In genomic region chr16:83809092-83809491, GRCh38 we compare ENCODE assay signal across 9 cellular contexts. TPM values are rescaled to one million over a fixed set of nuclear protein-coding genes. Genes with fewer than 3 reads are reported as not detected.
A peak's percentile ranks its signal among the peaks of the same experiment; 100 is the strongest.
DNase-seq lines count a peak whose midpoint lies in the region; ATAC-seq, FAIRE-seq and TF ChIP-seq lines count a peak whose summit lies in the region.
"Had no signal": no experiment of that assay in that cellular context is flagged by ENCODE, and none has a peak within 500 bp of the region (broad histone marks: within the 10 kb centered on the region; RNA-seq: fewer than 3 reads in every experiment).

No MANE protein-coding gene starts in this region.

- H3K4me3 ChIP-seq in SK-N-SH (ENCODE audit: low read depth in 2 of 2, low read length in 1 of 2), result peak overlapping the region; percentile 90 to 95
- H3K4me3 ChIP-seq in kidney (ENCODE audit: low read length in 2 of 2), result peak overlapping the region; percentile 84 to 86

- peak overlapping the region; percentile 83 for H3K9ac ChIP-seq in SK-N-SH
- peak overlapping the region; percentile 77 to 90 for H3K9ac ChIP-seq in kidney (ENCODE audit: low read length in 2 of 2)

- peaks cover 9% of the 10 kb centered on the region for H3F3A ChIP-seq in SK-N-SH (replicated peaks; ENCODE audit: insufficient read depth)

- TF ChIP-seq RAD21 in SK-N-SH (IDR thresholded peaks at IDR 0.05; ENCODE audit: low read length), result no peak

- intact Hi-C loops in kidney (cut with DNase I), result no loop called here

- peak overlapping the region in 1 of 2 experiments; percentile 62; a peak in 1 of 4 replicates for H3K27ac ChIP-seq in SK-N-SH (ENCODE audit: low read depth in 2 of 2, low read length in 1 of 2)
- no peak overlapping the region for H3K27ac ChIP-seq in kidney (ENCODE audit: low read depth in 2 of 2, low read length in 2 of 2)

- WGBS in SK-N-SH (ENCODE audit: low lambda C conversion rate), result 70% methylated on average over 13 of the region's 13 CpGs

- H3K4me3 Mint-ChIP-seq in stimulated activated naive CD8-positive, alpha-beta T cell treated with anti-CD3 and anti-CD28 coated beads, Interleukin-15, amount 100 ng/mL, for 72 hours, result peak overlapping the region; percentile 92 to 99

- no peaks in the 10 kb centered on the region; the same call in 1 of the 2 replicates for H4K20me1 ChIP-seq in SK-N-SH (ENCODE audit: insufficient read depth)

- no peaks in the 10 kb centered on the region for H3K27me3 ChIP-seq in SK-N-SH (ENCODE audit: insufficient read depth)

- no peaks in the 10 kb centered on the region for H3K27me3 Mint-ChIP-seq in stimulated activated naive CD8-positive, alpha-beta T cell treated with anti-CD3 and anti-CD28 coated beads, Interleukin-15, amount 100 ng/mL, for 72 hours

- no peak overlapping the region for H2AFZ ChIP-seq in SK-N-SH (ENCODE audit: low read depth)

- peaks cover 45% of the 10 kb centered on the region for H3K79me2 ChIP-seq in SK-N-SH (ENCODE audit: insufficient read depth)

- CTCF ChIA-PET in SK-N-SH (lab: Yijun Ruan, JAX), result interaction anchor here (0.9 to 1.9 kb wide), 2 partner anchors 16 to 77 kb away, joined by 4 to 5 read pairs; no protein-coding TSS in a partner anchor

- H3K9me3 Mint-ChIP-seq in activated naive CD4-positive, alpha-beta T cell treated with anti-CD3 and anti-CD28 coated beads, Interleukin-2, amount 50 U/mL, for 72 hours, result peaks cover 0 to 10% of the 10 kb centered on the region in 2 donors
- peaks cover 0 to 7% of the 10 kb centered on the region in 2 donors for H3K9me3 Mint-ChIP-seq in stimulated activated naive CD8-positive, alpha-beta T cell treated with anti-CD3 and anti-CD28 coated beads, Interleukin-15, amount 100 ng/mL, for 72 hours

- TF ChIP-seq CTCF in SK-N-SH (IDR thresholded peaks at IDR 0.05) (no peak), kidney (IDR thresholded peaks at IDR 0.05; ENCODE audit: borderline replicate concordance, extremely low read depth, insufficient read depth) (no peak)

- peaks cover 27 to 41% of the 10 kb centered on the region in 2 experiments for H3K36me3 ChIP-seq in SK-N-SH (replicated peaks in 1 of 2; ENCODE audit: control insufficient read depth in 1 of 2, insufficient read depth in 2 of 2, low read length in 1 of 2)
- H3K36me3 ChIP-seq in kidney (ENCODE audit: control insufficient read depth in 1 of 2, insufficient read depth in 2 of 2, low read length in 2 of 2), result peaks cover 2 to 14% of the 10 kb centered on the region in 2 donors

- peaks cover 52% of the 10 kb centered on the region for H3K4me1 Mint-ChIP-seq in stimulated activated naive CD8-positive, alpha-beta T cell treated with anti-CD3 and anti-CD28 coated beads, Interleukin-15, amount 100 ng/mL, for 72 hours

- no peaks in the 10 kb centered on the region for H3K9me3 ChIP-seq in SK-N-SH
- H3K9me3 ChIP-seq in kidney (ENCODE audit: control insufficient read depth in 1 of 2, low read length in 2 of 2), result no peaks in the 10 kb centered on the region

- DNase-seq in SK-N-SH (no peak), kidney (no peak), HTR-8/SVneo (ENCODE audit: insufficient read length, low spot score) (no peak)
- DNase-seq in activated naive CD4-positive, alpha-beta T cell treated with anti-CD3 and anti-CD28 coated beads, Interleukin-2, amount 50 U/mL, for 72 hours (ENCODE audit: low spot score in 2 of 2), result no peak
- DNase-seq in stimulated activated naive CD8-positive, alpha-beta T cell treated with anti-CD3 and anti-CD28 coated beads, Interleukin-15, amount 100 ng/mL, for 72 hours, result no peak

- peaks cover 7 to 8% of the 10 kb centered on the region in 2 experiments; a peak in 3 of 4 replicates for H3K4me1 ChIP-seq in SK-N-SH (ENCODE audit: control insufficient read depth in 1 of 2, insufficient read depth in 2 of 2, low read depth in 1 of 2, low read length in 1 of 2)
- peaks cover 5 to 9% of the 10 kb centered on the region in 2 donors for H3K4me1 ChIP-seq in kidney (ENCODE audit: control insufficient read depth in 1 of 2, insufficient read depth in 1 of 2, low read depth in 1 of 2, low read length in 2 of 2)

- TF ChIP-seq EP300 in SK-N-SH (IDR thresholded peaks at IDR 0.05; ENCODE audit: borderline replicate concordance in 1 of 2, low read depth in 1 of 2, low read length in 1 of 2), result no peak

- H3K4me2 ChIP-seq in SK-N-SH, result peak overlapping the region; percentile 94

- POLR2A ChIA-PET in SK-N-SH (lab: Yijun Ruan, JAX), result no interaction called here

- H3K27ac Mint-ChIP-seq in activated naive CD4-positive, alpha-beta T cell treated with anti-CD3 and anti-CD28 coated beads, Interleukin-2, amount 50 U/mL, for 72 hours, result peak overlapping the region; percentile 93 to 98
- H3K27ac Mint-ChIP-seq in stimulated activated naive CD8-positive, alpha-beta T cell treated with anti-CD3 and anti-CD28 coated beads, Interleukin-15, amount 100 ng/mL, for 72 hours, result peak overlapping the region; percentile 96 to 98

- H3K36me3 Mint-ChIP-seq in activated naive CD4-positive, alpha-beta T cell treated with anti-CD3 and anti-CD28 coated beads, Interleukin-2, amount 50 U/mL, for 72 hours, result peaks cover 18% of the 10 kb centered on the region in 2 donors

- no peak for ATAC-seq in SK-N-SH treated with all-trans-retinoic acid at 6 μM for 48 hours
- ATAC-seq in activated naive CD4-positive, alpha-beta T cell treated with anti-CD3 and anti-CD28 coated beads, Interleukin-2, amount 50 U/mL, for 72 hours, result no peak
- ATAC-seq in stimulated activated naive CD8-positive, alpha-beta T cell treated with anti-CD3 and anti-CD28 coated beads, Interleukin-15, amount 100 ng/mL, for 72 hours, result no peak
- ATAC-seq in HG03139 (IDR thresholded peaks at IDR 0.05; ENCODE audit: unreplicated experiment), result no peak
- ATAC-seq in HG03342 (IDR thresholded peaks at IDR 0.05; ENCODE audit: unreplicated experiment), result no peak

- no peaks in the 10 kb centered on the region for H3K9me2 ChIP-seq in SK-N-SH

- no peak for FAIRE-seq in kidney (lab: Jason Lieb, UNC)
- no peak for FAIRE-seq in HTR-8/SVneo (lab: Jason Lieb, UNC)
- FAIRE-seq: A204.1 had no signal

TF ChIP-seq in SK-N-SH, 30 proteins besides CTCF, POLR2A, EP300 and RAD21 (continues in another document):
- no peak for TF ChIP-seq TEAD4 (IDR thresholded peaks at IDR 0.05; ENCODE audit: borderline replicate concordance, insufficient read depth)
- no peak for TF ChIP-seq GABPA (IDR thresholded peaks at IDR 0.05; ENCODE audit: low read depth)
- TF ChIP-seq, protein P1, sequence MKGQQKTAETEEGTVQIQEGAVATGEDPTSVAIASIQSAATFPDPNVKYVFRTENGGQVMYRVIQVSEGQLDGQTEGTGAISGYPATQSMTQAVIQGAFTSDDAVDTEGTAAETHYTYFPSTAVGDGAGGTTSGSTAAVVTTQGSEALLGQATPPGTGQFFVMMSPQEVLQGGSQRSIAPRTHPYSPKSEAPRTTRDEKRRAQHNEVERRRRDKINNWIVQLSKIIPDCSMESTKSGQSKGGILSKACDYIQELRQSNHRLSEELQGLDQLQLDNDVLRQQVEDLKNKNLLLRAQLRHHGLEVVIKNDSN (IDR thresholded peaks at IDR 0.05; ENCODE audit: borderline replicate concordance, low read depth), result no peak
- no peak for TF ChIP-seq EZH2phosphoT487 (IDR thresholded peaks at IDR 0.05; ENCODE audit: borderline replicate concordance, low read depth)
- TF ChIP-seq JUND (IDR thresholded peaks at IDR 0.05), result no peak
- TF ChIP-seq, protein P2, sequence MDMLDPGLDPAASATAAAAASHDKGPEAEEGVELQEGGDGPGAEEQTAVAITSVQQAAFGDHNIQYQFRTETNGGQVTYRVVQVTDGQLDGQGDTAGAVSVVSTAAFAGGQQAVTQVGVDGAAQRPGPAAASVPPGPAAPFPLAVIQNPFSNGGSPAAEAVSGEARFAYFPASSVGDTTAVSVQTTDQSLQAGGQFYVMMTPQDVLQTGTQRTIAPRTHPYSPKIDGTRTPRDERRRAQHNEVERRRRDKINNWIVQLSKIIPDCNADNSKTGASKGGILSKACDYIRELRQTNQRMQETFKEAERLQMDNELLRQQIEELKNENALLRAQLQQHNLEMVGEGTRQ (IDR thresholded peaks at IDR 0.05; ENCODE audit: borderline replicate concordance, low read depth, low read length), result no peak
- TF ChIP-seq NRF1 (IDR thresholded peaks at IDR 0.05; ENCODE audit: low read depth, low read length), result no peak
- TF ChIP-seq MXI1 (IDR thresholded peaks at IDR 0.05; ENCODE audit: low read depth, low read length), result no peak

TF ChIP-seq in SK-N-SH treated with all-trans-retinoic acid at 6 μM for 48 hours, 23 proteins besides CTCF, POLR2A, EP300 and RAD21:
- TF ChIP-seq POU6F1 (CRISPR knock-in tag; IDR thresholded peaks at IDR 0.05; ENCODE audit: borderline replicate concordance, low read depth) (no peak), ZFP3 (CRISPR knock-in tag; IDR thresholded peaks at IDR 0.05) (no peak), ZC3H10 (CRISPR knock-in tag; IDR thresholded peaks at IDR 0.05) (no peak)

RNA-seq across cellular contexts. Expression of gene HSBP1, which starts 1.3 kb away (rescaled TPM):
- polyA plus RNA-seq in SK-N-SH (2012; rRNA removed) (99.8 and 177 TPM in 2 replicates), kidney (ENCODE audit: insufficient read depth, low read depth, low replicate concordance) (192 TPM)
- 152 and 247 TPM in 2 replicates for polyA plus RNA-seq in SK-N-SH (2012; cell fraction: cytosol; rRNA removed)
- polyA plus RNA-seq in SK-N-SH (2012; cell fraction: nucleus; rRNA removed), result 42.5 and 61.4 TPM in 2 replicates
- 10 to 100 TPM; 64.5 to 73.3 TPM for total RNA-seq in activated naive CD4-positive, alpha-beta T cell treated with anti-CD3 and anti-CD28 coated beads, Interleukin-2, amount 50 U/mL, for 72 hours
- 110 TPM for total RNA-seq in kidney
